8 cellular contexts compared by ENCODE assay signal in genomic region chr2:136255648-136256461, GRCh38.
DNase-seq lines count a peak whose midpoint lies in the region; ATAC-seq and TF ChIP-seq lines count a peak whose summit lies in the region.

No MANE protein-coding gene starts in this region.

- no peaks in the 10 kb centered on the region for H3K36me3 Mint-ChIP-seq in activated CD8-positive, alpha-beta T cell treated with anti-CD3 and anti-CD28 coated beads for 36 hours (ENCODE audit: low read depth)
- H3K36me3 Mint-ChIP-seq in activated CD8-positive, alpha-beta T cell treated with anti-CD3 and anti-CD28 coated beads, Interleukin-2, amount 10 ng/mL, durations not matched to agents 7 days and 5 days (ENCODE audit: low read depth), result peaks cover 2% of the 10 kb centered on the region
- H3K36me3 Mint-ChIP-seq in type B pancreatic cell, result no peaks in the 10 kb centered on the region

- H3K9me2 ChIP-seq in HCT116 (ENCODE audit: insufficient read depth), result no peaks in the 10 kb centered on the region

- TF ChIP-seq RAD21 in HCT116 (IDR thresholded peaks at IDR 0.05; ENCODE audit: low read depth), result 0 out of 2 replicates have a peak, but pooled peaks have one; percentile 15

- H3K9me3 Mint-ChIP-seq in activated CD8-positive, alpha-beta T cell treated with anti-CD3 and anti-CD28 coated beads for 36 hours, result no peaks in the 10 kb centered on the region
- H3K9me3 Mint-ChIP-seq in activated CD8-positive, alpha-beta T cell treated with anti-CD3 and anti-CD28 coated beads, Interleukin-2, amount 10 ng/mL, durations not matched to agents 7 days and 5 days (ENCODE audit: insufficient read depth), result no peaks in the 10 kb centered on the region
- peaks cover 4% of the 10 kb centered on the region for H3K9me3 Mint-ChIP-seq in type B pancreatic cell

- CTCF ChIA-PET in activated CD8-positive, alpha-beta T cell treated with anti-CD3 and anti-CD28 coated beads for 36 hours (lab: Charles Lee), result interaction anchor here (0.9 to 1.6 kb wide), 4 partner anchors 8 to 58 kb away, joined by 3 to 4 read pairs (median 4); no protein-coding TSS in a partner anchor
- CTCF ChIA-PET in activated CD8-positive, alpha-beta T cell treated with anti-CD3 and anti-CD28 coated beads, Interleukin-2, amount 10 ng/mL, durations not matched to agents 7 days and 5 days (lab: Charles Lee), result interaction anchor here (0.7 to 2.8 kb wide), 5 partner anchors 13 to 342 kb away, joined by 3 to 10 read pairs (median 3); no protein-coding TSS in a partner anchor
- CTCF ChIA-PET in HCT116 (lab: Charles Lee), result interaction anchor here (1.3 kb wide), 1 partner anchor 9 kb away, joined by 5 read pairs; no protein-coding TSS in a partner anchor

- RAD21 ChIA-PET in HCT116 (lab: Charles Lee; ENCODE audit: low non-redundant PET in 1 of 2, low total read pairs in 2 of 2, uncharacterized antibody in 2 of 2, unreplicated experiment in 2 of 2), result no interaction called here

- H3K27me3 Mint-ChIP-seq in activated CD8-positive, alpha-beta T cell treated with anti-CD3 and anti-CD28 coated beads for 36 hours, result no peaks in the 10 kb centered on the region
- H3K27me3 Mint-ChIP-seq in activated CD8-positive, alpha-beta T cell treated with anti-CD3 and anti-CD28 coated beads, Interleukin-2, amount 10 ng/mL, durations not matched to agents 7 days and 5 days (ENCODE audit: low read depth), result peaks cover 7% of the 10 kb centered on the region
- H3K27me3 Mint-ChIP-seq in type B pancreatic cell, result peaks cover 8% of the 10 kb centered on the region

- intact Hi-C loops in activated CD8-positive, alpha-beta T cell treated with anti-CD3 and anti-CD28 coated beads for 36 hours (cut with micrococcal nuclease), result no loop called here
- intact Hi-C loops in HCT116 (cut with micrococcal nuclease), result no loop called here
- intact Hi-C loops in dorsolateral prefrontal cortex (cut with DNase I), result no loop called here

- H3K27ac Mint-ChIP-seq in activated CD8-positive, alpha-beta T cell treated with anti-CD3 and anti-CD28 coated beads for 36 hours, result no peak overlapping the region
- H3K27ac Mint-ChIP-seq in activated CD8-positive, alpha-beta T cell treated with anti-CD3 and anti-CD28 coated beads, Interleukin-2, amount 10 ng/mL, durations not matched to agents 7 days and 5 days, result no peak overlapping the region
- H3K27ac Mint-ChIP-seq in type B pancreatic cell, result no peak overlapping the region

- H3K36me3 ChIP-seq in HCT116 (ENCODE audit: control insufficient read depth in 1 of 2, insufficient read depth in 2 of 2, low read length in 2 of 2) (no peaks in the 10 kb centered on the region), OCI-LY3 (replicated peaks; ENCODE audit: low read depth, low read length) (no peaks in the 10 kb centered on the region)

- no peak for TF ChIP-seq CTCF in activated CD8-positive, alpha-beta T cell treated with anti-CD3 and anti-CD28 coated beads for 36 hours (IDR thresholded peaks at IDR 0.05)
- TF ChIP-seq CTCF in HCT116 (IDR thresholded peaks at IDR 0.05 in 2 of 3, conservative IDR thresholded peaks at IDR 0.05 in 1 of 3; ENCODE audit: borderline replicate concordance in 1 of 3, insufficient read depth in 1 of 3, low read depth in 2 of 3, low read length in 2 of 3) (no peak; a peak in 1 of 6 replicates), OCI-LY3 (IDR thresholded peaks at IDR 0.05; ENCODE audit: low read depth, low read length) (peak; percentile 61), dorsolateral prefrontal cortex (IDR thresholded peaks at IDR 0.05 in 54 of 56, conservative IDR thresholded peaks at IDR 0.05 in 2 of 56; ENCODE audit: low read depth in 1 of 56, partially characterized antibody in 56 of 56) (no peak), type B pancreatic cell (conservative IDR thresholded peaks at IDR 0.05) (no peak)

- H3K4me2 ChIP-seq in HCT116 (ENCODE audit: low read length) (no peak overlapping the region), OCI-LY3 (ENCODE audit: low read length) (peak overlapping the region; percentile 56)

- H3K9ac ChIP-seq in HCT116 (ENCODE audit: low read length) (no peak overlapping the region), OCI-LY3 (ENCODE audit: low read length) (peak overlapping the region; percentile 9; the same call in 1 of the 2 replicates)

- POLR2A ChIA-PET in activated CD8-positive, alpha-beta T cell treated with anti-CD3 and anti-CD28 coated beads for 36 hours (lab: Charles Lee), result interaction anchor here (0.7 kb wide), 1 partner anchor 137 kb away, joined by 3 read pairs; no protein-coding TSS in a partner anchor
- POLR2A ChIA-PET in activated CD8-positive, alpha-beta T cell treated with anti-CD3 and anti-CD28 coated beads, Interleukin-2, amount 10 ng/mL, durations not matched to agents 7 days and 5 days (lab: Charles Lee), result no interaction called here
- POLR2A ChIA-PET in HCT116 (lab: Charles Lee), result no interaction called here

- DNase-seq in activated CD8-positive, alpha-beta T cell treated with anti-CD3 and anti-CD28 coated beads for 36 hours, result no peak
- DNase-seq in activated CD8-positive, alpha-beta T cell treated with anti-CD3 and anti-CD28 coated beads, Interleukin-2, amount 10 ng/mL, durations not matched to agents 7 days and 5 days, result no peak
- DNase-seq in HCT116 (ENCODE audit: low read depth, low spot score) (no peak), pons (ENCODE audit: low spot score) (peak; percentile 64), C1 segment of cervical spinal cord (lab: John Stamatoyannopoulos, UW) (no peak), dorsolateral prefrontal cortex (no peak), type B pancreatic cell (ENCODE audit: extremely low spot score, unreplicated experiment) (no peak)

- no peak for TF ChIP-seq POLR2A in HCT116 (IDR thresholded peaks at IDR 0.05; ENCODE audit: borderline replicate concordance, extremely low read depth, insufficient read depth, insufficient read length)

- H3K4me1 Mint-ChIP-seq in activated CD8-positive, alpha-beta T cell treated with anti-CD3 and anti-CD28 coated beads for 36 hours (ENCODE audit: low read depth), result peaks cover 9% of the 10 kb centered on the region
- H3K4me1 Mint-ChIP-seq in activated CD8-positive, alpha-beta T cell treated with anti-CD3 and anti-CD28 coated beads, Interleukin-2, amount 10 ng/mL, durations not matched to agents 7 days and 5 days (ENCODE audit: low read depth), result peaks cover 18% of the 10 kb centered on the region
- peaks cover 7% of the 10 kb centered on the region for H3K4me1 Mint-ChIP-seq in type B pancreatic cell (ENCODE audit: unreplicated experiment)

- no peaks in the 10 kb centered on the region for H3K27me3 ChIP-seq in HCT116 (ENCODE audit: insufficient read depth, low read length)
- H3K27me3 ChIP-seq in OCI-LY3 (ENCODE audit: low read depth, low read length), result peaks cover 22% of the 10 kb centered on the region
- no peaks in the 10 kb centered on the region for H3K27me3 ChIP-seq in dorsolateral prefrontal cortex

- H2AFZ ChIP-seq in HCT116 (ENCODE audit: low read depth, low read length, poor library complexity, severe bottlenecking), result no peak overlapping the region
- no peak overlapping the region for H2AFZ ChIP-seq in OCI-LY3 (ENCODE audit: low read depth, low read length)

- no peak overlapping the region for H3K27ac ChIP-seq in HCT116 (ENCODE audit: low read depth, low read length)
- H3K27ac ChIP-seq in OCI-LY3 (ENCODE audit: low read length), result peak overlapping the region; percentile 76
- H3K27ac ChIP-seq in dorsolateral prefrontal cortex, result peak overlapping the region in 2 of 59 donors; percentile 4 to 63

- ATAC-seq in activated CD8-positive, alpha-beta T cell treated with anti-CD3 and anti-CD28 coated beads for 36 hours, result peak; percentile 53
- ATAC-seq in activated CD8-positive, alpha-beta T cell treated with anti-CD3 and anti-CD28 coated beads, Interleukin-2, amount 10 ng/mL, durations not matched to agents 7 days and 5 days, result no peak
- peak; percentile 53 for ATAC-seq in HCT116

- H3K4me3 ChIP-seq in HCT116 (replicated peaks in 1 of 2; ENCODE audit: low read depth in 1 of 2, low read length in 2 of 2), result no peak overlapping the region
- peak overlapping the region; percentile 3; the same call in 1 of the 2 replicates for H3K4me3 ChIP-seq in OCI-LY3 (ENCODE audit: low read length)
- H3K4me3 ChIP-seq in dorsolateral prefrontal cortex, result no peak overlapping the region

- H3K79me2 ChIP-seq in HCT116 (ENCODE audit: insufficient read depth, low read length) (no peaks in the 10 kb centered on the region), OCI-LY3 (ENCODE audit: low read length) (no peaks in the 10 kb centered on the region)

- no TSS peak for BruUV-seq in HCT116 (replicated peaks; lab: Mats Ljungman, UMichigan)

- H3K4me1 ChIP-seq in HCT116 (ENCODE audit: control insufficient read depth in 1 of 2, insufficient read depth in 2 of 2, low read length in 2 of 2) (no peaks in the 10 kb centered on the region), OCI-LY3 (ENCODE audit: low read length) (peaks cover 39% of the 10 kb centered on the region)

- H4K20me1 ChIP-seq in HCT116 (ENCODE audit: insufficient read depth), result no peaks in the 10 kb centered on the region
- H4K20me1 ChIP-seq in OCI-LY3 (ENCODE audit: insufficient read depth, low read length), result no peaks in the 10 kb centered on the region

- no peak overlapping the region for H3K4me3 Mint-ChIP-seq in activated CD8-positive, alpha-beta T cell treated with anti-CD3 and anti-CD28 coated beads for 36 hours
- no peak overlapping the region for H3K4me3 Mint-ChIP-seq in activated CD8-positive, alpha-beta T cell treated with anti-CD3 and anti-CD28 coated beads, Interleukin-2, amount 10 ng/mL, durations not matched to agents 7 days and 5 days
- no peak overlapping the region for H3K4me3 Mint-ChIP-seq in type B pancreatic cell

- H3K9me3 ChIP-seq in HCT116 (ENCODE audit: control insufficient read depth in 1 of 2, insufficient read depth in 1 of 2, low read depth in 1 of 2, low read length in 2 of 2), result no peaks in the 10 kb centered on the region
- H3K9me3 ChIP-seq in OCI-LY3 (ENCODE audit: insufficient read depth, low read length), result no peaks in the 10 kb centered on the region

TF ChIP-seq in HCT116, 20 proteins besides CTCF, POLR2A, EP300 and RAD21 (continues in another document):
- TF ChIP-seq EZH2phosphoT487 (IDR thresholded peaks at IDR 0.05; ENCODE audit: borderline replicate concordance) (no peak), ELF1 (IDR thresholded peaks at IDR 0.05; ENCODE audit: borderline replicate concordance, low read depth) (no peak), ZFX (IDR thresholded peaks at IDR 0.05) (no peak), TCF7L2 (IDR thresholded peaks at IDR 0.05; ENCODE audit: borderline replicate concordance, extremely low read depth, insufficient read depth, insufficient read length) (no peak)
